Comparison of ENCODE assay signal across 14 cellular contexts in the genomic region with DNA sequence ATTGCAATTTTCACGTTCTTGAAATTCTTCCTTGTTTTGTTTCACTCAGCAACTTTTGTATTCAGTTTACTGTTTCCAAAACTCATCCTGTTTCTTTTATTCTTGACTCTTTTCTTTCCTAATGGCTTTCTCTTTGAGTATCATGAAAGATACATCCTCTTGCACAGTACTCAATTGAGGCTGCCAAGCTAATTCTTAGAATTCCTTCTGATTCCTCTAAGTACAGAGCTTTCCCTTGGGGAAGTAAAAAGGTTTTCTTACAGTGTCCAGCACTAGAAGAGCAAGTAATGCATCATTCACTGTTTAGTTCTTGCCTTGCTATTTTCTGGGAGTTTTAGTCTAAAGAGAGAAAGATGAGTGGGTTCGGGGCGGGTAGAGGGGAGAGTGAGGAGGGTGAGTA.
DNase-seq lines count a peak whose midpoint lies in the region; ATAC-seq and TF ChIP-seq lines count a peak whose summit lies in the region.
"Had no signal": no experiment of that assay in that cellular context is flagged by ENCODE, and none has a peak within 500 bp of the region (broad histone marks: within the 10 kb centered on the region; RNA-seq: fewer than 3 reads in every experiment).

No MANE protein-coding gene starts in this region.

- no peaks in the 10 kb centered on the region for H3K4me1 ChIP-seq in GM23338 (ENCODE audit: insufficient read depth)
- no peaks in the 10 kb centered on the region for H3K4me1 ChIP-seq in neural progenitor cell
- H3K4me1 ChIP-seq: BLaER1 treated with 17β-estradiol and CSF1 and Interleukin-3, amounts not matched to agents 10 nM and 100 nM; HAP-1 had no signal

- H3K36me3 ChIP-seq in GM23338 (ENCODE audit: insufficient read depth) (no peaks in the 10 kb centered on the region), neural progenitor cell (no peaks in the 10 kb centered on the region)
- H3K36me3 ChIP-seq: BLaER1 treated with 17β-estradiol and CSF1 and Interleukin-3, amounts not matched to agents 10 nM and 100 nM; HAP-1 had no signal

- no peak for TF ChIP-seq CTCF in GM23338 (conservative IDR thresholded peaks at IDR 0.05; ENCODE audit: low read depth in 2 of 2)
- TF ChIP-seq CTCF in neural progenitor cell (IDR thresholded peaks at IDR 0.05) = no peak

- H3K79me2 ChIP-seq in GM23338 (replicated peaks; ENCODE audit: insufficient read depth) (no peaks in the 10 kb centered on the region), neural progenitor cell (ENCODE audit: low read depth) (no peaks in the 10 kb centered on the region)

- DNase-seq in GM23338 (ENCODE audit: low spot score) = peak; percentile 6
- DNase-seq in astrocyte of the hippocampus (ENCODE audit: low read depth, low spot score) = peak; percentile 54
- no peak for DNase-seq in neural progenitor cell (ENCODE audit: low spot score)
- DNase-seq in sciatic nerve (ENCODE audit: low spot score) = no peak
- DNase-seq in mucosa of gallbladder (ENCODE audit: low spot score) = no peak
- no peak for DNase-seq in activated CD4-positive, alpha-beta T cell treated with anti-CD3 and anti-CD28 coated beads, Interleukin-2, amount 50 U/mL, for 48 hours
- DNase-seq: Calu3; CD8-positive, alpha-beta T cell; DMS79 treated with DMSO at 0.1 percent for 48 hours; GF-D8 had no signal

- H2AFZ ChIP-seq in GM23338 (no peak overlapping the region), neural progenitor cell (replicated peaks) (peak overlapping the region; percentile 84)

- H3K9ac ChIP-seq in neural progenitor cell = no peak overlapping the region
- H3K9ac ChIP-seq: BLaER1 treated with 17β-estradiol and CSF1 and Interleukin-3, amounts not matched to agents 10 nM and 100 nM had no signal

- 0 out of 2 replicates have a peak, but pooled peaks cover 3% of the 10 kb centered on the region for H3K9me2 ChIP-seq in GM23338 (ENCODE audit: insufficient read depth)

- peaks cover 11% of the 10 kb centered on the region for H3K9me3 Mint-ChIP-seq in GM23338
- peaks cover 19% of the 10 kb centered on the region for H3K9me3 Mint-ChIP-seq in neural progenitor cell

- H3K27me3 Mint-ChIP-seq in GM23338 (ENCODE audit: insufficient read depth, low read depth, poor library complexity) = no peaks in the 10 kb centered on the region
- H3K27me3 Mint-ChIP-seq in neural progenitor cell (ENCODE audit: insufficient read depth, low read depth) = peaks cover 2% of the 10 kb centered on the region

- intact Hi-C loops in sciatic nerve (cut with DNase I) = no loop called here

- H4K20me1 ChIP-seq in GM23338 (replicated peaks; ENCODE audit: insufficient read depth) = no peaks in the 10 kb centered on the region
- no peaks in the 10 kb centered on the region for H4K20me1 ChIP-seq in neural progenitor cell (ENCODE audit: low read depth)
- H4K20me1 ChIP-seq: BLaER1 treated with 17β-estradiol and CSF1 and Interleukin-3, amounts not matched to agents 10 nM and 100 nM had no signal

- H3K27ac ChIP-seq in GM23338 (ENCODE audit: low read depth) = no peak overlapping the region
- H3K27ac ChIP-seq in neural progenitor cell = no peak overlapping the region
- H3K27ac ChIP-seq: BLaER1 treated with 17β-estradiol and CSF1 and Interleukin-3, amounts not matched to agents 10 nM and 100 nM had no signal

- H3K4me3 Mint-ChIP-seq in GM23338 = no peak overlapping the region
- no peak overlapping the region for H3K4me3 Mint-ChIP-seq in neural progenitor cell
- H3K4me3 Mint-ChIP-seq: B cell; CD8-positive, alpha-beta T cell had no signal

- H3K4me2 ChIP-seq in GM23338 (no peak overlapping the region), neural progenitor cell (no peak overlapping the region)
- H3K4me2 ChIP-seq: BLaER1 treated with 17β-estradiol and CSF1 and Interleukin-3, amounts not matched to agents 10 nM and 100 nM had no signal

- ATAC-seq in GM23338 (no peak), sciatic nerve (peak; percentile 55), GM21576 (IDR thresholded peaks at IDR 0.05; ENCODE audit: unreplicated experiment) (no peak)
- ATAC-seq: CD8-positive, alpha-beta T cell had no signal

- H3K36me3 Mint-ChIP-seq in GM23338 (ENCODE audit: low read depth) = peaks cover 5% of the 10 kb centered on the region; the same call in 1 of the 3 replicates
- H3K36me3 Mint-ChIP-seq in neural progenitor cell = peaks cover 7% of the 10 kb centered on the region
- H3K36me3 Mint-ChIP-seq: CD8-positive, alpha-beta T cell had no signal

- H3K4me1 Mint-ChIP-seq in GM23338 (peaks cover 15% of the 10 kb centered on the region), neural progenitor cell (peaks cover 18% of the 10 kb centered on the region)
- H3K4me1 Mint-ChIP-seq: B cell had no signal

- no peak overlapping the region for H3K4me3 ChIP-seq in GM23338
- H3K4me3 ChIP-seq in neural progenitor cell = no peak overlapping the region
- H3K4me3 ChIP-seq: BLaER1 treated with 17β-estradiol and CSF1 and Interleukin-3, amounts not matched to agents 10 nM and 100 nM; HAP-1 had no signal

- H3K27ac Mint-ChIP-seq in GM23338 (no peak overlapping the region), neural progenitor cell (peak overlapping the region; percentile 25)
- H3K27ac Mint-ChIP-seq: B cell; CD8-positive, alpha-beta T cell had no signal

- no peaks in the 10 kb centered on the region for H3K9me3 ChIP-seq in neural progenitor cell (ENCODE audit: low read depth)
- H3K9me3 ChIP-seq: HAP-1 had no signal

- H3K27me3 ChIP-seq in GM23338 (ENCODE audit: insufficient read depth) = no peaks in the 10 kb centered on the region
- no peaks in the 10 kb centered on the region for H3K27me3 ChIP-seq in neural progenitor cell
- H3K27me3 ChIP-seq: BLaER1 treated with 17β-estradiol and CSF1 and Interleukin-3, amounts not matched to agents 10 nM and 100 nM had no signal

- H3F3A ChIP-seq in GM23338 (replicated peaks; ENCODE audit: low read depth) (no peaks in the 10 kb centered on the region), neural progenitor cell (ENCODE audit: low read depth) (no peaks in the 10 kb centered on the region)

TF ChIP-seq in GM23338, 12 proteins besides CTCF, POLR2A, EP300 and RAD21 (continues in another document):
- TF ChIP-seq CREB1 (CRISPR knock-in tag; IDR thresholded peaks at IDR 0.05; ENCODE audit: low read depth) (no peak), STAT1 (IDR thresholded peaks at IDR 0.05; ENCODE audit: unreplicated experiment) (no peak), EZH2phosphoT487 (IDR thresholded peaks at IDR 0.05; ENCODE audit: unreplicated experiment) (no peak), POLR2AphosphoS5 (IDR thresholded peaks at IDR 0.05; ENCODE audit: low read depth) (no peak), EZH2 (IDR thresholded peaks at IDR 0.05; ENCODE audit: low read depth, unreplicated experiment) (no peak), NANOG (IDR thresholded peaks at IDR 0.05; ENCODE audit: borderline replicate concordance) (no peak), ZNF331 (CRISPR knock-in tag; IDR thresholded peaks at IDR 0.05; ENCODE audit: low read depth) (no peak), ZNF114 (CRISPR knock-in tag; IDR thresholded peaks at IDR 0.05) (no peak), JUNB (IDR thresholded peaks at IDR 0.05; ENCODE audit: unreplicated experiment) (no peak)
- TF ChIP-seq, protein P1, sequence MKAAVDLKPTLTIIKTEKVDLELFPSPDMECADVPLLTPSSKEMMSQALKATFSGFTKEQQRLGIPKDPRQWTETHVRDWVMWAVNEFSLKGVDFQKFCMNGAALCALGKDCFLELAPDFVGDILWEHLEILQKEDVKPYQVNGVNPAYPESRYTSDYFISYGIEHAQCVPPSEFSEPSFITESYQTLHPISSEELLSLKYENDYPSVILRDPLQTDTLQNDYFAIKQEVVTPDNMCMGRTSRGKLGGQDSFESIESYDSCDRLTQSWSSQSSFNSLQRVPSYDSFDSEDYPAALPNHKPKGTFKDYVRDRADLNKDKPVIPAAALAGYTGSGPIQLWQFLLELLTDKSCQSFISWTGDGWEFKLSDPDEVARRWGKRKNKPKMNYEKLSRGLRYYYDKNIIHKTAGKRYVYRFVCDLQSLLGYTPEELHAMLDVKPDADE (IDR thresholded peaks at IDR 0.05) = no peak
- TF ChIP-seq, protein P2, sequence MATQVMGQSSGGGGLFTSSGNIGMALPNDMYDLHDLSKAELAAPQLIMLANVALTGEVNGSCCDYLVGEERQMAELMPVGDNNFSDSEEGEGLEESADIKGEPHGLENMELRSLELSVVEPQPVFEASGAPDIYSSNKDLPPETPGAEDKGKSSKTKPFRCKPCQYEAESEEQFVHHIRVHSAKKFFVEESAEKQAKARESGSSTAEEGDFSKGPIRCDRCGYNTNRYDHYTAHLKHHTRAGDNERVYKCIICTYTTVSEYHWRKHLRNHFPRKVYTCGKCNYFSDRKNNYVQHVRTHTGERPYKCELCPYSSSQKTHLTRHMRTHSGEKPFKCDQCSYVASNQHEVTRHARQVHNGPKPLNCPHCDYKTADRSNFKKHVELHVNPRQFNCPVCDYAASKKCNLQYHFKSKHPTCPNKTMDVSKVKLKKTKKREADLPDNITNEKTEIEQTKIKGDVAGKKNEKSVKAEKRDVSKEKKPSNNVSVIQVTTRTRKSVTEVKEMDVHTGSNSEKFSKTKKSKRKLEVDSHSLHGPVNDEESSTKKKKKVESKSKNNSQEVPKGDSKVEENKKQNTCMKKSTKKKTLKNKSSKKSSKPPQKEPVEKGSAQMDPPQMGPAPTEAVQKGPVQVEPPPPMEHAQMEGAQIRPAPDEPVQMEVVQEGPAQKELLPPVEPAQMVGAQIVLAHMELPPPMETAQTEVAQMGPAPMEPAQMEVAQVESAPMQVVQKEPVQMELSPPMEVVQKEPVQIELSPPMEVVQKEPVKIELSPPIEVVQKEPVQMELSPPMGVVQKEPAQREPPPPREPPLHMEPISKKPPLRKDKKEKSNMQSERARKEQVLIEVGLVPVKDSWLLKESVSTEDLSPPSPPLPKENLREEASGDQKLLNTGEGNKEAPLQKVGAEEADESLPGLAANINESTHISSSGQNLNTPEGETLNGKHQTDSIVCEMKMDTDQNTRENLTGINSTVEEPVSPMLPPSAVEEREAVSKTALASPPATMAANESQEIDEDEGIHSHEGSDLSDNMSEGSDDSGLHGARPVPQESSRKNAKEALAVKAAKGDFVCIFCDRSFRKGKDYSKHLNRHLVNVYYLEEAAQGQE (IDR thresholded peaks at IDR 0.05; ENCODE audit: unreplicated experiment) = no peak

Comparison
In these comparisons a context has a peak if more than half of its experiments do, and no peak if none do; other contexts are left out.
1. DNase-seq: peak in GM23338 (single experiment) and astrocyte of the hippocampus (single experiment); none in neural progenitor cell (single experiment), sciatic nerve (single experiment), mucosa of gallbladder (single experiment) and activated CD4-positive, alpha-beta T cell treated with anti-CD3 and anti-CD28 coated beads, Interleukin-2, amount 50 U/mL, for 48 hours (0 of 2).